ENCODE assay signal across 1 cellular context in the genomic region with DNA sequence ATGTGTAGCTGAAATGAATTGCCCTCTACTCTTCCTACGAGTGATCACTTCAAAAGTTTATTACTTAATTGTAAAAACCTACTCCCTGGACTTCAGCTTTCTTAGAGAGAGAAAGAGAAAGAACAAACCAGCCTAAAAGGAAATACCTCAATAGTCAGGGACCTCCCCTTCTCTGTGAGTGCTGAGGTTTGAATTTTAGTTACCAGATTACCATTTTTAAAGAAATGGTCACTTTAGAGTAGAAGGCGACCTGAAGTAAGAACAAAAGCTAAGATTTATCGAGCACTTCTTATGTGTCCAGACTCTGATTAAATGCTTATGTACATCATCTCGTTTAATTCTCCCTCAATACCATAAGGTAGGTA.
TF ChIP-seq lines count a peak whose summit lies in the region.

No MANE protein-coding gene starts in this region.

TF ChIP-seq in GM12878, 131 proteins besides CTCF, POLR2A, EP300 and RAD21:
- TF ChIP-seq, protein P1, sequence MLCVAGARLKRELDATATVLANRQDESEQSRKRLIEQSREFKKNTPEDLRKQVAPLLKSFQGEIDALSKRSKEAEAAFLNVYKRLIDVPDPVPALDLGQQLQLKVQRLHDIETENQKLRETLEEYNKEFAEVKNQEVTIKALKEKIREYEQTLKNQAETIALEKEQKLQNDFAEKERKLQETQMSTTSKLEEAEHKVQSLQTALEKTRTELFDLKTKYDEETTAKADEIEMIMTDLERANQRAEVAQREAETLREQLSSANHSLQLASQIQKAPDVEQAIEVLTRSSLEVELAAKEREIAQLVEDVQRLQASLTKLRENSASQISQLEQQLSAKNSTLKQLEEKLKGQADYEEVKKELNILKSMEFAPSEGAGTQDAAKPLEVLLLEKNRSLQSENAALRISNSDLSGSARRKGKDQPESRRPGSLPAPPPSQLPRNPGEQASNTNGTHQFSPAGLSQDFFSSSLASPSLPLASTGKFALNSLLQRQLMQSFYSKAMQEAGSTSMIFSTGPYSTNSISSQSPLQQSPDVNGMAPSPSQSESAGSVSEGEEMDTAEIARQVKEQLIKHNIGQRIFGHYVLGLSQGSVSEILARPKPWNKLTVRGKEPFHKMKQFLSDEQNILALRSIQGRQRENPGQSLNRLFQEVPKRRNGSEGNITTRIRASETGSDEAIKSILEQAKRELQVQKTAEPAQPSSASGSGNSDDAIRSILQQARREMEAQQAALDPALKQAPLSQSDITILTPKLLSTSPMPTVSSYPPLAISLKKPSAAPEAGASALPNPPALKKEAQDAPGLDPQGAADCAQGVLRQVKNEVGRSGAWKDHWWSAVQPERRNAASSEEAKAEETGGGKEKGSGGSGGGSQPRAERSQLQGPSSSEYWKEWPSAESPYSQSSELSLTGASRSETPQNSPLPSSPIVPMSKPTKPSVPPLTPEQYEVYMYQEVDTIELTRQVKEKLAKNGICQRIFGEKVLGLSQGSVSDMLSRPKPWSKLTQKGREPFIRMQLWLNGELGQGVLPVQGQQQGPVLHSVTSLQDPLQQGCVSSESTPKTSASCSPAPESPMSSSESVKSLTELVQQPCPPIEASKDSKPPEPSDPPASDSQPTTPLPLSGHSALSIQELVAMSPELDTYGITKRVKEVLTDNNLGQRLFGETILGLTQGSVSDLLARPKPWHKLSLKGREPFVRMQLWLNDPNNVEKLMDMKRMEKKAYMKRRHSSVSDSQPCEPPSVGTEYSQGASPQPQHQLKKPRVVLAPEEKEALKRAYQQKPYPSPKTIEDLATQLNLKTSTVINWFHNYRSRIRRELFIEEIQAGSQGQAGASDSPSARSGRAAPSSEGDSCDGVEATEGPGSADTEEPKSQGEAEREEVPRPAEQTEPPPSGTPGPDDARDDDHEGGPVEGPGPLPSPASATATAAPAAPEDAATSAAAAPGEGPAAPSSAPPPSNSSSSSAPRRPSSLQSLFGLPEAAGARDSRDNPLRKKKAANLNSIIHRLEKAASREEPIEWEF (IDR thresholded peaks at IDR 0.05; ENCODE audit: insufficient replicate concordance, low read depth, low read length), result peak; percentile 42
- TF ChIP-seq POLR2AphosphoS2 (IDR thresholded peaks at IDR 0.05; ENCODE audit: low read depth, low read length), result no peak
